In genomic region chr1:39902121-39902807, GRCh38 we compare ENCODE assay signal across 8 cellular contexts. TPM values are rescaled to one million over a fixed set of nuclear protein-coding genes. Genes with fewer than 3 reads are reported as not detected.
DNase-seq lines count a peak whose midpoint lies in the region; ATAC-seq and TF ChIP-seq lines count a peak whose summit lies in the region.

No MANE protein-coding gene starts in this region.

- H3K27me3 ChIP-seq in A673 (replicated peaks; ENCODE audit: insufficient read depth, low read depth, low read length, poor library complexity) = peaks cover 7% of the 10 kb centered on the region

- intact Hi-C loops in A673 (cut with micrococcal nuclease; ENCODE audit: unreplicated experiment) = no loop called here

- peaks cover 0 to 2% of the 10 kb centered on the region in 2 donors for H3K36me3 Mint-ChIP-seq in naive B cell
- no peaks in the 10 kb centered on the region for H3K36me3 Mint-ChIP-seq in stimulated activated naive B cell treated with anti-CD40 and anti-IgM and Interleukin-4, amounts not matched to agents 10 μg/mL and 1 μg/mL and 100 μg/mL, for 72 hours

- peak overlapping the region; percentile 77 to 89 (median 82) for H3K4me3 Mint-ChIP-seq in naive B cell
- peak overlapping the region; percentile 82 to 88 for H3K4me3 Mint-ChIP-seq in stimulated activated naive B cell treated with anti-CD40 and anti-IgM and Interleukin-4, amounts not matched to agents 10 μg/mL and 1 μg/mL and 100 μg/mL, for 72 hours

- POLR2A ChIA-PET in A673 (lab: Charles Lee; ENCODE audit: low non-redundant PET) = interaction anchor here (0.7 kb wide), 1 partner anchor 8 kb away, joined by 3 read pairs; no protein-coding TSS in a partner anchor

- no peaks in the 10 kb centered on the region for H3K9me3 ChIP-seq in A673 (ENCODE audit: low read depth, low read length, poor library complexity, severe bottlenecking)

- ATAC-seq in GM18907 (IDR thresholded peaks at IDR 0.05; ENCODE audit: unreplicated experiment) (peak; percentile 70), HG03139 (IDR thresholded peaks at IDR 0.05; ENCODE audit: unreplicated experiment) (peak; percentile 44), esophagus mucosa (peak; percentile 87), naive B cell (ENCODE audit: low read depth in 2 of 2) (peak; percentile 74 to 80)
- ATAC-seq in stimulated activated naive B cell treated with anti-CD40 and anti-IgM and Interleukin-4, amounts not matched to agents 10 μg/mL and 1 μg/mL and 100 μg/mL, for 72 hours (replicated peaks) = peak; percentile 77 to 79

- peak overlapping the region in 2 of 6 donors; percentile 36 to 53 for H3K27ac Mint-ChIP-seq in naive B cell
- H3K27ac Mint-ChIP-seq in stimulated activated naive B cell treated with anti-CD40 and anti-IgM and Interleukin-4, amounts not matched to agents 10 μg/mL and 1 μg/mL and 100 μg/mL, for 72 hours = no peak overlapping the region

- peaks cover 44 to 84% (median 61%) of the 10 kb centered on the region in 3 donors for H3K27me3 Mint-ChIP-seq in naive B cell
- H3K27me3 Mint-ChIP-seq in stimulated activated naive B cell treated with anti-CD40 and anti-IgM and Interleukin-4, amounts not matched to agents 10 μg/mL and 1 μg/mL and 100 μg/mL, for 72 hours = peaks cover 52 to 84% of the 10 kb centered on the region in 2 donors

- H3K27ac ChIP-seq in A673 (ENCODE audit: low read depth, low read length, poor library complexity, severe bottlenecking) = no peak overlapping the region

- H3K4me1 ChIP-seq in A673 (ENCODE audit: insufficient read depth, low read length, poor library complexity, severe bottlenecking) = peaks cover 4% of the 10 kb centered on the region

- CTCF ChIA-PET in A673 (lab: Charles Lee) = interaction anchor here (0.6 to 0.9 kb wide), 4 partner anchors 17 to 130 kb away, joined by 3 to 4 read pairs (median 4); partner anchors contain the start of gene TRIT1

- peak overlapping the region; percentile 73 for H3K4me3 ChIP-seq in A673 (ENCODE audit: low read depth, low read length, poor library complexity, severe bottlenecking)

- H3K36me3 ChIP-seq in A673 (ENCODE audit: insufficient read depth, low read length, poor library complexity, severe bottlenecking) = no peaks in the 10 kb centered on the region

- peaks cover 0 to 3% (median 0%) of the 10 kb centered on the region in 7 donors for H3K9me3 Mint-ChIP-seq in naive B cell
- H3K9me3 Mint-ChIP-seq in stimulated activated naive B cell treated with anti-CD40 and anti-IgM and Interleukin-4, amounts not matched to agents 10 μg/mL and 1 μg/mL and 100 μg/mL, for 72 hours = no peaks in the 10 kb centered on the region

- no TSS peak for BruUV-seq in A673 (replicated peaks; lab: Mats Ljungman, UMichigan)

- peak; percentile 61 for TF ChIP-seq CTCF in A673 (conservative IDR thresholded peaks at IDR 0.05; ENCODE audit: low read depth, low read length)

- DNase-seq in A673 (ENCODE audit: low spot score) (no peak), NCI-H82 (lab: John Stamatoyannopoulos, UW) (peak; percentile 90), activated T-cell treated with anti-CD3 and anti-CD28 coated beads for 24 hours (ENCODE audit: low read depth) (peak; percentile 33), naive B cell (peak; percentile 57)
- DNase-seq in stimulated activated naive B cell treated with anti-CD40 and anti-IgM and Interleukin-4, amounts not matched to agents 10 μg/mL and 1 μg/mL and 100 μg/mL, for 72 hours = peak; percentile 46

- H3K4me1 Mint-ChIP-seq in naive B cell = peaks cover 0 to 14% (median 5%) of the 10 kb centered on the region in 3 donors
- H3K4me1 Mint-ChIP-seq in stimulated activated naive B cell treated with anti-CD40 and anti-IgM and Interleukin-4, amounts not matched to agents 10 μg/mL and 1 μg/mL and 100 μg/mL, for 72 hours = peaks cover 12 to 27% of the 10 kb centered on the region in 2 donors

RNA-seq across cellular contexts. Expression of gene MYCL, which starts 0.5 kb away (rescaled TPM):
- 0.58 and 2.1 TPM in 2 replicates for total RNA-seq in A673 (2021)
- 16.9 TPM for total RNA-seq in esophagus mucosa
- under 1 TPM in 2 of 6 donors, not detected in 4; 0.12 to 0.36 TPM for polyA plus RNA-seq in naive B cell (ENCODE audit: low read depth in 6 of 6)

RNA-seq across cellular contexts. Expression of gene TRIT1, which starts 19.0 kb away (rescaled TPM):
- total RNA-seq in A673 (2021) (39.8 and 41.2 TPM in 2 replicates), esophagus mucosa (18.4 TPM)
- 10 to 100 TPM in 1 of 6 donors, 1 to 10 TPM in 5; 4.4 to 10.2 (median 6.9) TPM for polyA plus RNA-seq in naive B cell (ENCODE audit: low read depth in 6 of 6)

RNA-seq across cellular contexts. Expression of gene MFSD2A, which starts 52.7 kb away (rescaled TPM):
- 6.8 and 7.4 TPM in 2 replicates for total RNA-seq in A673 (2021)
- 25.2 TPM for total RNA-seq in esophagus mucosa
- under 1 TPM in 5 of 6 donors, not detected in 1; 0.43 to 0.79 (median 0.65) TPM for polyA plus RNA-seq in naive B cell (ENCODE audit: low read depth in 6 of 6)
